ENCODE assay signal across 7 cellular contexts in the genomic region with DNA sequence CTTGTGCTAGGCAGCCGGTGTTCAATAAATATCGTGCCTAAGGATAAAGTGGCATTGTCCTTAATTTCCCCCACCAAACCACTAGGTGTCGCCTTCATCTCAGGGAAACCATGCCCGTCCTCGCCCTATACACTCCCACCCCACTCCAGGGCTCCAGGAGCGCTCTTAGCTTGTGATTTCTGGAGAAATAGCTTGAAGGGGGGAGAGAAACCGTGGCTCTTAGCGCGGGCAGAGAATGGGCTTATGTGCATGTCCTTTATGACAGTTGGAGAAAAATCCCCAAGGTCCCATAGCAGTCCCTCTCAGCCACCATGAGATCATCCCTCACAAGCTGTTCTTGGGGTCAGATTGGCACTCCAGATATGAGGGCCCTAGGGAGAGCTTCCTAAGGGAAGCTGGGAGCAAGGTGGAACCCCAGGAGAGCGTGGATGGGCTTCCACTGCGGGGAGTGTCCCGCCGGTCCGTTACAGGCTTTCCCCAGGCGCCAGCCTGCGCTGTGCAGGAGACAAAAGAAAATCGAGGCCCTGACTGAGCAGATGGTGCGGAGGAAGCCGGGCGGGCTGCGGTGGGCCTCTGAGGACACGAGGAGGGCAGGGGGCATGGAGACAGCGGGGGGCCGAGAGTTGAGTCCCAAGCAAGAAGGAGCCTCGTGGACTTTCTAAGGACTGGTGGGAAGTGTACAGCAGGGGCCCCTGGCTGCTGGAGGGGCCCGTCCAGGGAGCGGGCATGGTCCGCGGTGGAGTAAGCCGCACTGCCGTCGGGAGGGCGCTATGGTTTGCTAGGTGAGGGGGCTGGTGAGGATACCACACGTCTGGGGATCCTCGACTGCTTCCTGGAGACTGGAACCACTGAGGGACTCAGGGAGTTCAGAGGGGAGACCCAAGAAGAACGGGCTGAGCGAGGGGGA. TPM values are rescaled to one million over a fixed set of nuclear protein-coding genes. Genes with fewer than 3 reads are reported as not detected.
DNase-seq lines count a peak whose midpoint lies in the region; ATAC-seq and TF ChIP-seq lines count a peak whose summit lies in the region.

No MANE protein-coding gene starts in this region.

- H3K4me1 ChIP-seq in right atrium auricular region, result peaks cover 0 to 41% of the 10 kb centered on the region in 2 donors

- H3K4me3 Mint-ChIP-seq in progenitor cell of endocrine pancreas (ENCODE audit: low read depth), result peak overlapping the region; percentile 67

- TF ChIP-seq CTCF in GM12873 (IDR thresholded peaks at IDR 0.05; ENCODE audit: insufficient read depth, low read depth, low read length, missing control alignments) (peak; percentile 88), right atrium auricular region (IDR thresholded peaks at IDR 0.05) (peak; percentile 67 to 91), progenitor cell of endocrine pancreas (IDR thresholded peaks at IDR 0.05; ENCODE audit: unreplicated experiment) (peak; percentile 87)

- H3K27me3 ChIP-seq in right atrium auricular region, result no peaks in the 10 kb centered on the region

- H3K9me3 Mint-ChIP-seq in progenitor cell of endocrine pancreas (ENCODE audit: low read depth), result no peaks in the 10 kb centered on the region

- H3K27me3 Mint-ChIP-seq in progenitor cell of endocrine pancreas, result peaks cover 3% of the 10 kb centered on the region

- H3K4me3 ChIP-seq in right atrium auricular region, result peak overlapping the region; percentile 58 to 66

- peak; percentile 66 for DNase-seq in NCI-H1092 (lab: John Stamatoyannopoulos, UW)
- peak; percentile 56 for DNase-seq in SW480 (ENCODE audit: low spot score)
- DNase-seq in anterior cingulate cortex (lab: John Stamatoyannopoulos, UW), result peak in 49 of 58 donors; percentile 9 to 79 (median 47)
- DNase-seq in right atrium auricular region (ENCODE audit: low spot score), result peak; percentile 81
- DNase-seq in progenitor cell of endocrine pancreas (ENCODE audit: low spot score, unreplicated experiment), result peak; percentile 50

- H3K27ac ChIP-seq in right atrium auricular region, result peak overlapping the region; percentile 74 to 86

- H3K36me3 Mint-ChIP-seq in progenitor cell of endocrine pancreas (ENCODE audit: insufficient read depth), result peaks cover 5% of the 10 kb centered on the region

- H3K36me3 ChIP-seq in right atrium auricular region, result no peaks in the 10 kb centered on the region

- peak overlapping the region; percentile 70 for H3K27ac Mint-ChIP-seq in progenitor cell of endocrine pancreas

- peaks cover 8% of the 10 kb centered on the region for H3K4me1 Mint-ChIP-seq in progenitor cell of endocrine pancreas (ENCODE audit: low read depth)

- no peaks in the 10 kb centered on the region for H3K9me3 ChIP-seq in right atrium auricular region

- no peak for ATAC-seq in HG03521 (IDR thresholded peaks at IDR 0.05; ENCODE audit: unreplicated experiment)

RNA-seq across cellular contexts. Expression of a gene that starts 0.8 kb away (rescaled TPM):
- 10 to 100 TPM; 17.7 to 27.2 TPM for total RNA-seq in right atrium auricular region
- 17.0 and 23.4 TPM in 2 replicates for total RNA-seq in progenitor cell of endocrine pancreas

RNA-seq across cellular contexts. Expression of a gene that starts 21.4 kb away (rescaled TPM):
- total RNA-seq in right atrium auricular region (1 to 10 TPM; 1.6 to 4.1 TPM), progenitor cell of endocrine pancreas (2.9 and 3.2 TPM in 2 replicates)

RNA-seq across cellular contexts. Expression of a gene that starts 24.2 kb away (rescaled TPM):
- total RNA-seq in right atrium auricular region, result 10 to 100 TPM; 31.3 to 35.0 TPM
- total RNA-seq in progenitor cell of endocrine pancreas, result 37.7 and 41.5 TPM in 2 replicates

RNA-seq across cellular contexts. Expression of a gene that starts 36.6 kb away (rescaled TPM):
- total RNA-seq in right atrium auricular region, result not detected
- not detected in 2 replicates for total RNA-seq in progenitor cell of endocrine pancreas

RNA-seq across cellular contexts. Expression of a gene that starts 37.9 kb away (rescaled TPM):
- total RNA-seq in right atrium auricular region, result not detected
- total RNA-seq in progenitor cell of endocrine pancreas, result not detected in 2 replicates
